In the genomic region with DNA sequence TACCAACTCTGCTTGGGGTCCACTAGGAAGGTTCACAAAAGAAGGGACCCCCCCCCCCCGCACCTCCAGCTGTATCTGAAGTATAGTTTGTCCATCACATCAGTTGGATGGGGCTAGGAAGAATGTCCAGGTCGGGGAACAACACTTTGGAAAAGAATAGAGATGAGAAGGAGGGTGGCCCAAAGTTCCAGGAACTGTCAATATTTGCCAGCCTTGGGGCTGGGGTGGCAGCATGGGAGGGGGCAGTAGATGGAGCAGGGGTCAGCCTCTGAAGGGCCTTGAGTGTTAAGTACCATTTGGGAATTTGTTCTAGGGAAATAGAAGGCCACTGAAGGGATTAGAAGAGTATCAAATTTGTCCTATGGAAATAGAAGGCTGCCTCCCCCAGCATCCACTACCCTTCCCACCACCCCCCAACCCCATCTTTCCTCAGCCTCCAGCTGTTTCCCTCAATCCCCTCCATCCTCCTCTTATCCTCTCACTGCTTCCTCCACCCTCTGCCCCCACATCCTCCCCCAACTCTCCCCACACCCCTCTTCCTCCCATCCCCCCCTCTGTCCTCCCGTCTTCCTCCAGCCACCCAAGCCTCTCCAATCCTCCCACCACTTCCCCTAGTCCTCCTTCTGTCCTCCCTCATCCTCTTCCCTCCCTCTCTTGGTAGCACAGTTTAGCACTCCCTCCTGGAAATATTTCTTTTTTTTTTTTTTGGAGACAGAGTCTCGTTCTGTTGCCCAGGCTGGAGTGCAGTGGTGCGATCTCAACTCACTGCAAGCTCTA, we compare ENCODE assay signal across 33 cellular contexts.
"Had no signal": no experiment of that assay in that cellular context is flagged by ENCODE, and none has a peak within 500 bp of the region (broad histone marks: within the 10 kb centered on the region; RNA-seq: fewer than 3 reads in every experiment).

No MANE protein-coding gene starts in this region.

- DNase-seq: activated B cell treated with CpG ODN at 0.5 μM for 24 hours; activated CD4-positive, alpha-beta memory T cell treated with anti-CD3 and anti-CD28 coated beads for 36 hours; activated CD4-positive, alpha-beta T cell treated with anti-CD3 and anti-CD28 coated beads for 4 hours; activated CD4-positive, alpha-beta T cell treated with anti-CD3 and anti-CD28 coated beads, Interleukin-2, amount 10 ng/mL, durations not matched to agents 24 days and 14 days; activated CD4-positive, alpha-beta T cell treated with anti-CD3 and anti-CD28 coated beads, Interleukin-2, amount 50 U/mL, for 1 hour; activated CD4-positive, alpha-beta T cell treated with anti-CD3 and anti-CD28 coated beads, Interleukin-2, amount 50 U/mL, for 4 hours; activated CD4-positive, CD25-positive, alpha-beta regulatory T cell treated with anti-CD3 and anti-CD28 coated beads, Interleukin-2, amount 50 U/mL, for 72 hours; activated CD8-positive, alpha-beta memory T cell treated with anti-CD3 and anti-CD28 coated beads for 24 hours; activated CD8-positive, alpha-beta memory T cell treated with anti-CD3 and anti-CD28 coated beads, Interleukin-2, amount 10 ng/mL, durations not matched to agents 7 days and 5 days; activated CD8-positive, alpha-beta memory T cell treated with anti-CD3 and anti-CD28 coated beads, Interleukin-2, amount 50 U/mL, for 48 hours; activated CD8-positive, alpha-beta T cell treated with anti-CD3 and anti-CD28 coated beads for 36 hours; activated effector memory CD4-positive, alpha-beta T cell treated with anti-CD3 and anti-CD28 coated beads, Interleukin-2, amount 50 U/mL, for 16 hours; activated gamma-delta T cell treated with Interleukin-2 at 50 U/mL for 16 hours; activated naive CD4-positive, alpha-beta T cell; activated naive CD4-positive, alpha-beta T cell treated with anti-CD3 and anti-CD28 coated beads for 36 hours; activated naive CD4-positive, alpha-beta T cell treated with anti-CD3 and anti-CD28 coated beads, Interleukin-2, amount 50 U/mL, for 16 hours; activated naive CD8-positive, alpha-beta T cell treated with anti-CD3 and anti-CD28 coated beads for 36 hours; activated T-cell treated with anti-CD3 and anti-CD28 coated beads, Interleukin-2, amount 50 U/mL, for 24 hours; activated T-cell treated with anti-CD3 and anti-CD28 coated beads, Interleukin-2, amount 50 U/mL, for 48 hours; adrenal gland; amniotic stem cell; aorta; body of pancreas; brain microvascular endothelial cell; central memory CD4-positive, alpha-beta T cell; T-helper 1 cell; T-helper 2 cell; T-helper 9 cell had no signal

- H3K4me3 Mint-ChIP-seq: activated B cell treated with CpG ODN at 0.5 μM for 24 hours; activated CD4-positive, alpha-beta memory T cell treated with anti-CD3 and anti-CD28 coated beads for 36 hours; activated CD4-positive, alpha-beta T cell treated with anti-CD3 and anti-CD28 coated beads, Interleukin-2, amount 10 ng/mL, durations not matched to agents 24 days and 14 days; activated CD8-positive, alpha-beta memory T cell treated with anti-CD3 and anti-CD28 coated beads, Interleukin-2, amount 10 ng/mL, durations not matched to agents 7 days and 5 days; activated CD8-positive, alpha-beta T cell treated with anti-CD3 and anti-CD28 coated beads for 36 hours; activated naive CD4-positive, alpha-beta T cell treated with anti-CD3 and anti-CD28 coated beads for 36 hours; activated naive CD8-positive, alpha-beta T cell treated with anti-CD3 and anti-CD28 coated beads for 36 hours; activated T-cell treated with anti-CD3 and anti-CD28 coated beads, Interleukin-2, amount 50 U/mL, for 24 hours; T-helper 1 cell treated with Interleukin-12 subunit alpha and Interleukin-12 subunit beta and Interleukin-4 antibody, amounts not matched to agents 30 μg/mL and 1 μg/mL, for 36 hours; T-helper 2 cell treated with Interferon-gamma antibody and Interleukin-4, amounts not matched to agents 5 μg/mL and 100 μg/mL, for 36 hours had no signal

- H3K27me3 Mint-ChIP-seq: activated CD4-positive, alpha-beta memory T cell treated with anti-CD3 and anti-CD28 coated beads for 36 hours; activated CD8-positive, alpha-beta T cell treated with anti-CD3 and anti-CD28 coated beads for 36 hours; activated naive CD8-positive, alpha-beta T cell treated with anti-CD3 and anti-CD28 coated beads for 36 hours; activated T-cell treated with anti-CD3 and anti-CD28 coated beads, Interleukin-2, amount 50 U/mL, for 24 hours had no signal

- H3K4me1 ChIP-seq: breast epithelium had no signal

- H3K9me3 ChIP-seq: adrenal gland, body of pancreas, breast epithelium had no signal

- H3K36me3 ChIP-seq: adrenal gland, brain microvascular endothelial cell, breast epithelium had no signal

- H3K27me3 ChIP-seq: adrenal gland, body of pancreas, brain microvascular endothelial cell, breast epithelium had no signal

- H3K27ac ChIP-seq: adrenal gland, body of pancreas, brain microvascular endothelial cell, breast epithelium had no signal

- H3K27ac Mint-ChIP-seq: activated B cell treated with CpG ODN at 0.5 μM for 24 hours; activated CD4-positive, alpha-beta memory T cell treated with anti-CD3 and anti-CD28 coated beads for 36 hours; activated CD4-positive, alpha-beta T cell treated with anti-CD3 and anti-CD28 coated beads, Interleukin-2, amount 10 ng/mL, durations not matched to agents 24 days and 14 days; activated CD8-positive, alpha-beta memory T cell treated with anti-CD3 and anti-CD28 coated beads, Interleukin-2, amount 10 ng/mL, durations not matched to agents 7 days and 5 days; activated CD8-positive, alpha-beta T cell treated with anti-CD3 and anti-CD28 coated beads for 36 hours; activated naive CD4-positive, alpha-beta T cell treated with anti-CD3 and anti-CD28 coated beads for 36 hours; activated naive CD4-positive, alpha-beta T cell treated with anti-CD3 and anti-CD28 coated beads, Interleukin-2, amount 50 U/mL, for 72 hours; activated naive CD8-positive, alpha-beta T cell treated with anti-CD3 and anti-CD28 coated beads for 36 hours; activated T-cell treated with anti-CD3 and anti-CD28 coated beads, Interleukin-2, amount 50 U/mL, for 24 hours; T-helper 1 cell treated with Interleukin-12 subunit alpha and Interleukin-12 subunit beta and Interleukin-4 antibody, amounts not matched to agents 30 μg/mL and 1 μg/mL, for 36 hours; T-helper 2 cell treated with Interferon-gamma antibody and Interleukin-4, amounts not matched to agents 5 μg/mL and 100 μg/mL, for 36 hours had no signal

- FAIRE-seq: astrocyte had no signal

- ATAC-seq: activated CD8-positive, alpha-beta memory T cell treated with anti-CD3 and anti-CD28 coated beads, Interleukin-2, amount 10 ng/mL, durations not matched to agents 7 days and 5 days; activated CD8-positive, alpha-beta T cell treated with anti-CD3 and anti-CD28 coated beads for 36 hours; activated naive CD4-positive, alpha-beta T cell treated with anti-CD3 and anti-CD28 coated beads, Interleukin-2, amount 50 U/mL, for 72 hours; body of pancreas had no signal

- H3K36me3 Mint-ChIP-seq: activated CD4-positive, alpha-beta memory T cell treated with anti-CD3 and anti-CD28 coated beads for 36 hours had no signal

- H3K4me3 ChIP-seq: adrenal gland, body of pancreas, breast epithelium had no signal

- H3K9me3 Mint-ChIP-seq: activated B cell treated with CpG ODN at 0.5 μM for 24 hours; activated CD4-positive, alpha-beta memory T cell treated with anti-CD3 and anti-CD28 coated beads for 36 hours; activated CD4-positive, alpha-beta T cell treated with anti-CD3 and anti-CD28 coated beads, Interleukin-2, amount 10 ng/mL, durations not matched to agents 24 days and 14 days; activated CD8-positive, alpha-beta T cell treated with anti-CD3 and anti-CD28 coated beads for 36 hours; activated naive CD4-positive, alpha-beta T cell treated with anti-CD3 and anti-CD28 coated beads for 36 hours; activated naive CD4-positive, alpha-beta T cell treated with anti-CD3 and anti-CD28 coated beads, Interleukin-2, amount 50 U/mL, for 72 hours; activated naive CD8-positive, alpha-beta T cell treated with anti-CD3 and anti-CD28 coated beads for 36 hours; activated T-cell treated with anti-CD3 and anti-CD28 coated beads, Interleukin-2, amount 50 U/mL, for 24 hours; T-helper 1 cell treated with Interleukin-12 subunit alpha and Interleukin-12 subunit beta and Interleukin-4 antibody, amounts not matched to agents 30 μg/mL and 1 μg/mL, for 36 hours; T-helper 2 cell treated with Interferon-gamma antibody and Interleukin-4, amounts not matched to agents 5 μg/mL and 100 μg/mL, for 36 hours had no signal
